2 cellular contexts compared by ENCODE assay signal in the genomic region with DNA sequence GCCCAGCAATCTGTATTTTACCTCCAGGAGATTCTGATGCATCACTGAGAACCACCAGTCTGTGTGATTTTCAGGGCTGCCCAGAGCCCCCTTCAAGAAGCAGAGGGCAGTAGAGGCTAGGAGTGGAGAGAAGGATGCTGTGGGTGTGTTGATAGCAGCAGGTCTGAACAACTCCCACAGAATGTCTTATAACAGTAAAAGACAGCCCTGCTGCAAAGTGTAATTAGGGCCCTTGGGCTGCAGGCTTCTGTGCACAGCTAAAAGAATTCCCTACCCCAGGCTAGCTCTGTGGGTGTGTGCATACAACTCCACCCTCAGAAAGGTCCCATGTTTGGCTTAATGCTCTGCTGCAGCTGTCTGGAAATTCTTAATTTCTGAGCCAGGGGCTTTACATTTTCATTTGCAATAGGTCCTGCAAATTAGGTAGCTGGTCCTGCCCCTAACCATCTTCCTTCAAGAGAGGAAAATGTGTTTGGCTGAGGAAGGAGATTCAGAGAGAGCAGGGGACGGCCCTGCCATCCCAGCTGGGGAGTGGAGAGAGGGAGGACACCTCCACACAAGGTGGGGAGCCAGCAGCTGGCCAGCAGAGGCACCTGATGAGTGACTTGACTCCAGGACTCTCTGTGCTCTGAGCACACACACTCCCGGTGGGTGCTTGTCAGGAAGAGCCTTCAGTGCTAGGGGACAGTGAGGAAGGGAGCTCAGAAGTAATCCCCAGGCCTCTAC.
TF ChIP-seq lines count a peak whose summit lies in the region.

No MANE protein-coding gene starts in this region.

TF ChIP-seq in SK-N-SH, 30 proteins besides CTCF, POLR2A, EP300 and RAD21 (continued from another document):
- TF ChIP-seq, protein P1, sequence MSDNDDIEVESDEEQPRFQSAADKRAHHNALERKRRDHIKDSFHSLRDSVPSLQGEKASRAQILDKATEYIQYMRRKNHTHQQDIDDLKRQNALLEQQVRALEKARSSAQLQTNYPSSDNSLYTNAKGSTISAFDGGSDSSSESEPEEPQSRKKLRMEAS (IDR thresholded peaks at IDR 0.05; ENCODE audit: low read depth): no peak
- no peak for TF ChIP-seq EZH2phosphoT487 (IDR thresholded peaks at IDR 0.05; ENCODE audit: borderline replicate concordance, low read depth)
- TF ChIP-seq, protein P2, sequence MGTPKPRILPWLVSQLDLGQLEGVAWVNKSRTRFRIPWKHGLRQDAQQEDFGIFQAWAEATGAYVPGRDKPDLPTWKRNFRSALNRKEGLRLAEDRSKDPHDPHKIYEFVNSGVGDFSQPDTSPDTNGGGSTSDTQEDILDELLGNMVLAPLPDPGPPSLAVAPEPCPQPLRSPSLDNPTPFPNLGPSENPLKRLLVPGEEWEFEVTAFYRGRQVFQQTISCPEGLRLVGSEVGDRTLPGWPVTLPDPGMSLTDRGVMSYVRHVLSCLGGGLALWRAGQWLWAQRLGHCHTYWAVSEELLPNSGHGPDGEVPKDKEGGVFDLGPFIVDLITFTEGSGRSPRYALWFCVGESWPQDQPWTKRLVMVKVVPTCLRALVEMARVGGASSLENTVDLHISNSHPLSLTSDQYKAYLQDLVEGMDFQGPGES (IDR thresholded peaks at IDR 0.05; ENCODE audit: low read depth, low read length): no peak
- TF ChIP-seq RCOR1 (IDR thresholded peaks at IDR 0.05; ENCODE audit: low read length): no peak
- no peak for TF ChIP-seq GABPA (IDR thresholded peaks at IDR 0.05; ENCODE audit: low read depth)
- TF ChIP-seq FOSL2 (IDR thresholded peaks at IDR 0.05; ENCODE audit: borderline replicate concordance, low read depth): no peak
- no peak for TF ChIP-seq SMC3 (IDR thresholded peaks at IDR 0.05; ENCODE audit: low read depth, low read length)
- TF ChIP-seq MEF2A (IDR thresholded peaks at IDR 0.05; ENCODE audit: borderline replicate concordance, low read depth): no peak

TF ChIP-seq in WTC11, 78 proteins besides CTCF, POLR2A, EP300 and RAD21 (continued from another document):
- TF ChIP-seq, protein P3, sequence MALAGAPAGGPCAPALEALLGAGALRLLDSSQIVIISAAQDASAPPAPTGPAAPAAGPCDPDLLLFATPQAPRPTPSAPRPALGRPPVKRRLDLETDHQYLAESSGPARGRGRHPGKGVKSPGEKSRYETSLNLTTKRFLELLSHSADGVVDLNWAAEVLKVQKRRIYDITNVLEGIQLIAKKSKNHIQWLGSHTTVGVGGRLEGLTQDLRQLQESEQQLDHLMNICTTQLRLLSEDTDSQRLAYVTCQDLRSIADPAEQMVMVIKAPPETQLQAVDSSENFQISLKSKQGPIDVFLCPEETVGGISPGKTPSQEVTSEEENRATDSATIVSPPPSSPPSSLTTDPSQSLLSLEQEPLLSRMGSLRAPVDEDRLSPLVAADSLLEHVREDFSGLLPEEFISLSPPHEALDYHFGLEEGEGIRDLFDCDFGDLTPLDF (CRISPR knock-in tag; IDR thresholded peaks at IDR 0.05): no peak
- no peak for TF ChIP-seq SP1 (CRISPR knock-in tag; conservative IDR thresholded peaks at IDR 0.05)
- no peak for TF ChIP-seq CBFB (CRISPR knock-in tag; IDR thresholded peaks at IDR 0.05; ENCODE audit: low read depth)
- TF ChIP-seq TCF7 (CRISPR knock-in tag; IDR thresholded peaks at IDR 0.05; ENCODE audit: low read depth): no peak
- TF ChIP-seq HMGA2 (CRISPR knock-in tag; IDR thresholded peaks at IDR 0.05): no peak
- no peak for TF ChIP-seq NFYB (CRISPR knock-in tag; conservative IDR thresholded peaks at IDR 0.05; ENCODE audit: low read depth)
- TF ChIP-seq JUN (CRISPR knock-in tag; IDR thresholded peaks at IDR 0.05): no peak
